In genomic region chr17:73346763-73347162, GRCh38 we compare ENCODE assay signal across 20 cellular contexts. TPM values are rescaled to one million over a fixed set of nuclear protein-coding genes. Genes with fewer than 3 reads are reported as not detected.
A peak's percentile ranks its signal among the peaks of the same experiment; 100 is the strongest.
DNase-seq lines count a peak whose midpoint lies in the region; ATAC-seq and TF ChIP-seq lines count a peak whose summit lies in the region.
"Had no signal": no experiment of that assay in that cellular context is flagged by ENCODE, and none has a peak within 500 bp of the region (broad histone marks: within the 10 kb centered on the region; RNA-seq: fewer than 3 reads in every experiment).

No MANE protein-coding gene starts in this region.

- DNase-seq in SK-N-DZ (ENCODE audit: low spot score), result peak; percentile 73
- DNase-seq in dorsolateral prefrontal cortex, result no peak
- DNase-seq in activated naive CD4-positive, alpha-beta T cell treated with anti-CD3 and anti-CD28 coated beads, Interleukin-2, amount 50 U/mL, for 72 hours (ENCODE audit: low spot score in 2 of 2), result no peak
- DNase-seq: Caco-2; CD4-positive, alpha-beta T cell; GF-D8; GOT3; NCI-H1048; NCI-H1436; NCI-H1930; NCI-H345; NCI-H524 treated with DMSO at 0.1 percent for 48 hours; PC-3; RPMI8226 had no signal

- H3K27ac Mint-ChIP-seq in nephron, result peak overlapping the region; percentile 96 to 100 (median 100)
- no peak overlapping the region for H3K27ac Mint-ChIP-seq in activated naive CD4-positive, alpha-beta T cell treated with anti-CD3 and anti-CD28 coated beads, Interleukin-2, amount 50 U/mL, for 72 hours
- H3K27ac Mint-ChIP-seq: CD4-positive, alpha-beta T cell had no signal

- H3K4me1 Mint-ChIP-seq in nephron, result peaks cover 79% of the 10 kb centered on the region

- no peak for ATAC-seq in activated naive CD4-positive, alpha-beta T cell treated with anti-CD3 and anti-CD28 coated beads, Interleukin-2, amount 50 U/mL, for 72 hours
- ATAC-seq in GM21526 (IDR thresholded peaks at IDR 0.05; ENCODE audit: low FRiP score, unreplicated experiment) (no peak), esophagus mucosa (no peak)
- ATAC-seq: A549, PC-3 had no signal

- H3K4me3 Mint-ChIP-seq in nephron, result no peak overlapping the region
- H3K4me3 Mint-ChIP-seq: CD4-positive, alpha-beta T cell had no signal

- H3K27me3 ChIP-seq in dorsolateral prefrontal cortex, result no peaks in the 10 kb centered on the region

- peak overlapping the region in 44 of 59 donors; percentile 14 to 91 (median 75) for H3K27ac ChIP-seq in dorsolateral prefrontal cortex
- peak overlapping the region; percentile 12 for H3K27ac ChIP-seq in temporal lobe (ENCODE audit: low read depth, low read length)
- H3K27ac ChIP-seq: A549, HL-60 had no signal

- TF ChIP-seq CTCF in dorsolateral prefrontal cortex (IDR thresholded peaks at IDR 0.05 in 54 of 56, conservative IDR thresholded peaks at IDR 0.05 in 2 of 56; ENCODE audit: low read depth in 1 of 56, partially characterized antibody in 56 of 56), result no peak
- TF ChIP-seq CTCF in nephron (IDR thresholded peaks at IDR 0.05; ENCODE audit: unreplicated experiment in 3 of 3), result no peak

- intact Hi-C loops in dorsolateral prefrontal cortex (cut with DNase I), result loop anchor here (5.0 kb wide), 2 partner anchors 34 to 84 kb away; partner anchors contain the start of genes CDC42EP4 (in 1 of the 2) and CPSF4L (in 1 of the 2)

- no peaks in the 10 kb centered on the region for H3K9me3 Mint-ChIP-seq in nephron
- H3K9me3 Mint-ChIP-seq in activated naive CD4-positive, alpha-beta T cell treated with anti-CD3 and anti-CD28 coated beads, Interleukin-2, amount 50 U/mL, for 72 hours, result no peaks in the 10 kb centered on the region
- H3K9me3 Mint-ChIP-seq: CD4-positive, alpha-beta T cell had no signal

- H3K4me3 ChIP-seq in dorsolateral prefrontal cortex, result no peak overlapping the region
- H3K4me3 ChIP-seq: A549 had no signal

- H3K36me3 Mint-ChIP-seq in nephron (ENCODE audit: low read depth), result peaks cover 17% of the 10 kb centered on the region
- no peaks in the 10 kb centered on the region for H3K36me3 Mint-ChIP-seq in activated naive CD4-positive, alpha-beta T cell treated with anti-CD3 and anti-CD28 coated beads, Interleukin-2, amount 50 U/mL, for 72 hours

- H3K27me3 Mint-ChIP-seq in nephron (ENCODE audit: low read depth), result no peaks in the 10 kb centered on the region
- H3K27me3 Mint-ChIP-seq: CD4-positive, alpha-beta T cell had no signal

RNA-seq across cellular contexts. Expression of gene CDC42EP4, which starts 35.0 kb away (rescaled TPM):
- polyA plus RNA-seq in SK-N-DZ (2014; cell fraction: cytosol; rRNA removed), result 54.4 and 60.4 TPM in 2 replicates
- polyA plus RNA-seq in SK-N-DZ (2014; cell fraction: nucleus; rRNA removed), result 19.4 and 26.2 TPM in 2 replicates
- total RNA-seq in dorsolateral prefrontal cortex, result 100 to 1,000 TPM in 13 of 120 experiments, 10 to 100 TPM in 107; 47.4 to 222 (median 76.7) TPM
- total RNA-seq in temporal lobe, result 59.3 TPM
- total RNA-seq in activated naive CD4-positive, alpha-beta T cell treated with anti-CD3 and anti-CD28 coated beads, Interleukin-2, amount 50 U/mL, for 72 hours, result 1 to 10 TPM; 1.1 to 1.8 TPM
- total RNA-seq in esophagus mucosa, result 25.9 TPM

Comparison
In these comparisons a context has a peak if more than half of its experiments do, and no peak if none do; other contexts are left out.
1. H3K27ac Mint-ChIP-seq: peak in nephron (3 of 3); none in activated naive CD4-positive, alpha-beta T cell treated with anti-CD3 and anti-CD28 coated beads, Interleukin-2, amount 50 U/mL, for 72 hours (0 of 2).